Comparison of ENCODE assay signal across 18 cellular contexts in the genomic region with DNA sequence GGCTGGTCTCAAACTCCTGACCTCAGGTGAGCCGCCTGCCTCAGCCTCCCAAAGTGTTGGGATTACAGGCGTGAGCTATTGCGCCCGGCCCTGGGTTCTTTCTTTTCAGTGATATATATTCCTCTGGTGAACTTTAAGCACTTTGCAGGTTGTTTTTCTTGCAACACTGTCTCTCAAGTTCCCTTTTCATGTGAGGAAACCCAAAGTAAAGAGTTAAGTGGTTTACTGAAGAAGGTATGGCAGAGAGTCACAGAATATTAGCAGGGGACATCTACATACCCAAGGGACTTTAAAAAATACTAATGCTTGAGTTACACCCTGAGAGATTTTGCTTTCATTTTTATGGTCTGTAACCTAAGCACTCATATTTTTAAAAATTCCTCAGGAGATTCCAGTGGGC. TPM values are rescaled to one million over a fixed set of nuclear protein-coding genes. Genes with fewer than 3 reads are reported as not detected.
DNase-seq lines count a peak whose midpoint lies in the region; ATAC-seq and TF ChIP-seq lines count a peak whose summit lies in the region.
"Had no signal": no experiment of that assay in that cellular context is flagged by ENCODE, and none has a peak within 500 bp of the region (broad histone marks: within the 10 kb centered on the region; RNA-seq: fewer than 3 reads in every experiment).

No MANE protein-coding gene starts in this region.

- H3K36me3 Mint-ChIP-seq in immature natural killer cell, result no peaks in the 10 kb centered on the region

- H3K27me3 ChIP-seq in spleen (replicated peaks in 1 of 7), result no peaks in the 10 kb centered on the region

- no peaks in the 10 kb centered on the region for H3K4me1 Mint-ChIP-seq in immature natural killer cell

- H3K27me3 Mint-ChIP-seq in immature natural killer cell (ENCODE audit: low read depth in 3 of 3), result peaks cover 0 to 6% (median 3%) of the 10 kb centered on the region in 3 donors

- H3K27ac Mint-ChIP-seq in immature natural killer cell, result no peak overlapping the region
- H3K27ac Mint-ChIP-seq: CD4-positive, alpha-beta T cell had no signal

- WGBS in spleen, 5 donors, result 46 to 83% (median 61%) methylated on average over 4 of the region's 4 CpGs

- TF ChIP-seq CTCF in spleen (IDR thresholded peaks at IDR 0.05 in 8 of 11, conservative IDR thresholded peaks at IDR 0.05 in 3 of 11), result no peak

- intact Hi-C loops in spleen (cut with DNase I; ENCODE audit: low total_unique reads), result no loop called here

- peak overlapping the region in 5 of 8 donors; percentile 10 to 79 (median 51) for H3K27ac ChIP-seq in spleen

- peak; percentile 19 for DNase-seq in CD1c-positive myeloid dendritic cell (ENCODE audit: extremely low spot score)
- DNase-seq in MV-4-11 (lab: John Stamatoyannopoulos, UW), result peak; percentile 48
- peak; percentile 79 for DNase-seq in SKM-1 treated with dmso at 0.1 percent for 144 hours (lab: John Stamatoyannopoulos, UW; ENCODE audit: unreplicated experiment)
- no peak for DNase-seq in spleen
- no peak for DNase-seq in activated T-cell treated with anti-CD3 and anti-CD28 coated beads, Interleukin-2, amount 50 U/mL, for 48 hours
- no peak for DNase-seq in immature natural killer cell
- DNase-seq: CD4-positive, alpha-beta T cell; GF-D8; GOT3; NCI-H1694 treated with DMSO at 0.1 percent for 48 hours; PC-3; RPMI8226; SHP77 treated with DMSO at 0.1 percent for 48 hours; T-helper 2 cell had no signal

- ATAC-seq in GM19452 (IDR thresholded peaks at IDR 0.05; ENCODE audit: unreplicated experiment), result no peak
- ATAC-seq: PC-3 had no signal

- H3K4me3 ChIP-seq in spleen, result no peak overlapping the region

- no peaks in the 10 kb centered on the region for H3K9me3 ChIP-seq in spleen

- no peak for TF ChIP-seq POLR2A in spleen (IDR thresholded peaks at IDR 0.05)

- H3K9me3 Mint-ChIP-seq in immature natural killer cell, result no peaks in the 10 kb centered on the region
- H3K9me3 Mint-ChIP-seq: CD4-positive, alpha-beta T cell had no signal

- H3K4me3 Mint-ChIP-seq in immature natural killer cell, result no peak overlapping the region
- H3K4me3 Mint-ChIP-seq: CD4-positive, alpha-beta T cell had no signal

- no peaks in the 10 kb centered on the region for H3K36me3 ChIP-seq in spleen

- H3K4me1 ChIP-seq in spleen, result peaks cover 0 to 41% (median under 1%) of the 10 kb centered on the region in 6 donors

RNA-seq across cellular contexts. Expression of a gene that starts 6.7 kb away (rescaled TPM):
- 10 to 100 TPM; 19.3 to 49.6 (median 30.4) TPM for total RNA-seq in spleen
- 10 to 100 TPM; 39.0 to 56.0 (median 41.7) TPM for polyA plus RNA-seq in spleen
- 1 to 10 TPM; 1.0 to 5.7 (median 2.9) TPM for polyA plus RNA-seq in immature natural killer cell
- total RNA-seq: CD4-positive, alpha-beta T cell; HT-29; MCF 10A; NCI-H460; PC-3 had no signal

RNA-seq across cellular contexts. Expression of a gene that starts 24.6 kb away (rescaled TPM):
- 100 to 1,000 TPM; 241 to 519 (median 351) TPM for total RNA-seq in spleen
- 10 to 100 TPM; 23.2 to 70.8 (median 51.9) TPM for polyA plus RNA-seq in spleen
- 1 to 10 TPM; 4.0 to 6.4 (median 5.0) TPM for polyA plus RNA-seq in immature natural killer cell

Comparison
In these comparisons a context has a peak if more than half of its experiments do, and no peak if none do; other contexts are left out.
1. DNase-seq: peak in CD1c-positive myeloid dendritic cell (single experiment), MV-4-11 (single experiment) and SKM-1 treated with dmso at 0.1 percent for 144 hours (single experiment); none in spleen (single experiment), activated T-cell treated with anti-CD3 and anti-CD28 coated beads, Interleukin-2, amount 50 U/mL, for 48 hours (0 of 2) and immature natural killer cell (0 of 3).
2. RNA of a gene that starts 6.7 kb away (polyA plus RNA-seq): 39.0 to 56.0 TPM in spleen; 1.0 to 5.7 TPM in immature natural killer cell; every median in the first group is over 4 times any median in the second.